16 cellular contexts compared by ENCODE assay signal in the genomic region with DNA sequence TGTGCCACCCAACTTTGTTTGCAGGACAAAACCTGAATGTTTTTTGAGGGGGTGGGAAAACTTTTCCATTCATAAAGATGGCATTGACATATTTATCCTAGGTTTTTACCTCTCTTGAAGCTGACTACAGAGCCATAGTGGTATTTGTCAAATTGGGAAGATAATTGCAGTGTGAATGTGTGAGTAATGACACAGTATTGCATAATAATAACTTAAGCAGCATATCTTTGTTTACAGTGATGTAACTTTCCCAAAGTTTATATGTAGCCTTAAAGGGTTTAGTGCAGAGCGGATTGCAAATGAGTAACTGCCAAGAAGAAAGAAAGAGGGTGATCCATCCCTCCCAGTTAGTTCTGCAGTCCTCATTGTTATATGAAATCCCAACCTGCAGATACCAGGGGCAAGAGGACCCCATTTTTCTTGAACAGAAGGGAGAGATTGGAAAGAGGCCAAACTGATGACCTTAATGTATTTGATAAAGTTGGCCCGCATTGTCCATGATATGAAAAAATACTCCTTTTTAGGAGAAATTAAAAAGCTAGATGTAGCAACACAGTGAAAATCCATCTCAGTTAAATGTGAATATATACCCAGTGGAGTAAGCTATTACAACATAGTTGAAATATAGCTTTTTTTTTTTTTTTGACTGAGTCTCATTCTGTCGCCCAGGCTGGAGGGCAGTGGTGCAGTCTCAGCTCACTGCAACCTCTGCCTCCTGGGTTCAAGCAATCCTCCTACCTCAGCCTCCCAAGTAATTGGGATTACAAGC. TPM values are rescaled to one million over a fixed set of nuclear protein-coding genes. Genes with fewer than 3 reads are reported as not detected.
DNase-seq lines count a peak whose midpoint lies in the region; ATAC-seq, FAIRE-seq and TF ChIP-seq lines count a peak whose summit lies in the region.
"Had no signal": no experiment of that assay in that cellular context is flagged by ENCODE, and none has a peak within 500 bp of the region (broad histone marks: within the 10 kb centered on the region; RNA-seq: fewer than 3 reads in every experiment).

No MANE protein-coding gene starts in this region.

- DNase-seq in SIG-M5 treated with dmso at 0.1 percent for 504 hours (lab: John Stamatoyannopoulos, UW; ENCODE audit: unreplicated experiment) (peak; percentile 70), SIG-M5 (lab: John Stamatoyannopoulos, UW) (no peak), RWPE1 (ENCODE audit: low spot score) (peak; percentile 56), fibroblast of mammary gland (ENCODE audit: low read depth) (peak; percentile 45), thyroid gland (no peak), HTR-8/SVneo (ENCODE audit: insufficient read length, low spot score) (no peak)
- no peak for DNase-seq in activated CD8-positive, alpha-beta memory T cell treated with anti-CD3 and anti-CD28 coated beads, Interleukin-2, amount 50 U/mL, for 4 hours
- DNase-seq: dermis blood vessel endothelial cell, GDM1, MM.1S, natural killer cell, retina had no signal

- peaks cover 31 to 35% of the 10 kb centered on the region in 2 donors for H3K4me1 ChIP-seq in thyroid gland

- CTCF ChIA-PET in RWPE1 (lab: Yijun Ruan, JAX): interaction anchor here (0.6 kb wide), 1 partner anchor 779 kb away, joined by 4 read pairs; no protein-coding TSS in a partner anchor

- POLR2A ChIA-PET in RWPE1 (lab: Yijun Ruan, JAX; ENCODE audit: low non-redundant PET): interaction anchor here (0.6 kb wide), 1 partner anchor 154 kb away, joined by 4 read pairs; no protein-coding TSS in a partner anchor

- FAIRE-seq in HTR-8/SVneo (lab: Jason Lieb, UNC): no peak
- FAIRE-seq: A204.1, astrocyte had no signal

- no peaks in the 10 kb centered on the region for H3K9me3 ChIP-seq in thyroid gland

- H3K4me3 ChIP-seq in fibroblast of mammary gland (ENCODE audit: control insufficient read depth, low read depth, low read length) (no peak overlapping the region), thyroid gland (replicated peaks in 1 of 3) (no peak overlapping the region)
- H3K4me3 ChIP-seq: lung had no signal

- 94 to 95% methylated on average over 3 of the region's 3 CpGs for WGBS in thyroid gland, 2 donors

- intact Hi-C loops in thyroid gland (cut with DNase I): no loop called here

- no peak for TF ChIP-seq CTCF in RWPE1 (conservative IDR thresholded peaks at IDR 0.05; ENCODE audit: low read depth)
- no peak for TF ChIP-seq CTCF in fibroblast of mammary gland (conservative IDR thresholded peaks at IDR 0.05; ENCODE audit: control insufficient read depth, insufficient read depth, low read depth, low read length)
- TF ChIP-seq CTCF in thyroid gland (IDR thresholded peaks at IDR 0.05): no peak

- H3K27me3 ChIP-seq in thyroid gland: no peaks in the 10 kb centered on the region

- no peak for TF ChIP-seq POLR2A in thyroid gland (IDR thresholded peaks at IDR 0.05)

- no peak for ATAC-seq in GM18502 (IDR thresholded peaks at IDR 0.05; ENCODE audit: poor library complexity, unreplicated experiment)
- ATAC-seq: natural killer cell had no signal

- no peaks in the 10 kb centered on the region for H3K36me3 ChIP-seq in thyroid gland

- no peak overlapping the region for H3K27ac ChIP-seq in RWPE1
- H3K27ac ChIP-seq in thyroid gland: peak overlapping the region in 2 of 3 donors; percentile 96 to 98

RNA-seq across cellular contexts. Expression of a gene that starts 23.7 kb away (rescaled TPM):
- total RNA-seq in thyroid gland: 100 to 1,000 TPM; 105 to 149 (median 118) TPM

Comparison
In these comparisons a context has a peak if more than half of its experiments do, and no peak if none do; other contexts are left out.
1. DNase-seq: peak in SIG-M5 treated with dmso at 0.1 percent for 504 hours (single experiment), RWPE1 (single experiment) and fibroblast of mammary gland (single experiment); none in SIG-M5 (single experiment), thyroid gland (0 of 2), HTR-8/SVneo (single experiment) and activated CD8-positive, alpha-beta memory T cell treated with anti-CD3 and anti-CD28 coated beads, Interleukin-2, amount 50 U/mL, for 4 hours (single experiment).